In the genomic region with DNA sequence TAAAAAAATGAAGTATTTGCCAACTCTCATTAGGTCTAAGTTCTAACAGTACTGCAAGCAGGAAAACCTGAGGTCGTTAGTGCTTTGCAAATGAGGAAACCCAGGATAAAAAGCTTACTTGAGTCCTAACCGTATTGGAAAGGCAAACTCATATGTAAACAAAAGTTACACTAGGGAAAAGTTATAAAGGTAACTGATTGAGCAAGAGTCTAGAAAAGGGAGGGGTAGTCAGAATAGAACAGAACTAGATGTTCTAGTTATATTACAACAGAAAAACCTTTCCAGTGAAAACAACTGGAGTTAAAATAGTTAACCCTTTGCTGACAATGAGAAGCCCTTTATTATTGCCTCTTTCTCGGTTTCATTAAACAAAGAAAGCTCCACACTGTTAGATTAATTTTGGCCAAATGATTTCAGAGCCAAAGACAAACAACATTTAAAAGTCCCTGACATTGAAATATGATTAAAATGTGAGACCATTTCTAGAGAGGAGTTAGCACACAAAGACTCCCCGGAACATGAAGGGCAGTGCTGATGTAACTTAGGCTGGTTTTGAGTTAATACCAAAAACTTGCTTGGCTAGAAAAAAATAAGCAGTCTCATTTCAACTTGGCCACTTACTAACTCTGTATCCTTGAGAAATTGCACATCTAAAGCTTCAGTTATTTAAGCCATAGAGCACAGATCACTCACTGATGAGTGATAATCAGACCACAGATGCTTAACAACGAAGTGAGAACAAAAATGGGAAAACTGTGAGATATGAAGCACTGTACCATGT, we compare ENCODE assay signal across 15 cellular contexts.
A peak's percentile ranks its signal among the peaks of the same experiment; 100 is the strongest.
DNase-seq lines count a peak whose midpoint lies in the region; ATAC-seq and TF ChIP-seq lines count a peak whose summit lies in the region.
"Had no signal": no experiment of that assay in that cellular context is flagged by ENCODE, and none has a peak within 500 bp of the region (broad histone marks: within the 10 kb centered on the region; RNA-seq: fewer than 3 reads in every experiment).

No MANE protein-coding gene starts in this region.

- intact Hi-C loops in right lobe of liver (cut with DNase I): no loop called here

- no peak for TF ChIP-seq CTCF in Peyer's patch (IDR thresholded peaks at IDR 0.05)
- no peak for TF ChIP-seq CTCF in right lobe of liver (IDR thresholded peaks at IDR 0.05)
- TF ChIP-seq CTCF in thoracic aorta (IDR thresholded peaks at IDR 0.05): no peak

- TF ChIP-seq POLR2A in Peyer's patch (IDR thresholded peaks at IDR 0.05) (peak in 1 of 2 donors; percentile 32), right lobe of liver (IDR thresholded peaks at IDR 0.05) (no peak)

- ATAC-seq in right lobe of liver (peak; percentile 76 to 88 (median 82)), thoracic aorta (ENCODE audit: insufficient number of reproducible peaks, low FRiP score, low read depth) (peak; percentile 82), GM21723 (IDR thresholded peaks at IDR 0.05; ENCODE audit: unreplicated experiment) (no peak), GM18873 (IDR thresholded peaks at IDR 0.05; ENCODE audit: low FRiP score, unreplicated experiment) (no peak)
- ATAC-seq: naive thymus-derived CD8-positive, alpha-beta T cell had no signal

- H3K36me3 ChIP-seq in Peyer's patch: no peaks in the 10 kb centered on the region
- H3K36me3 ChIP-seq in right lobe of liver: no peaks in the 10 kb centered on the region
- no peaks in the 10 kb centered on the region for H3K36me3 ChIP-seq in thoracic aorta
- H3K36me3 ChIP-seq: MG63 had no signal

- H3K4me1 ChIP-seq in Peyer's patch (no peaks in the 10 kb centered on the region), right lobe of liver (peaks cover 0 to 13% (median 0%) of the 10 kb centered on the region in 4 donors), thoracic aorta (ENCODE audit: control insufficient read depth in 1 of 2, low read depth in 2 of 2) (peaks cover 5 to 8% of the 10 kb centered on the region in 2 donors)

- H3K27ac ChIP-seq in Peyer's patch: peak overlapping the region in 3 of 4 donors; percentile 49 to 79 (median 59)
- H3K27ac ChIP-seq in epithelial cell of prostate: peak overlapping the region; percentile 85
- H3K27ac ChIP-seq in right lobe of liver: peak overlapping the region in 2 of 3 donors; percentile 60 to 69
- peak overlapping the region; percentile 76 to 86 for H3K27ac ChIP-seq in thoracic aorta

- H3K4me3 ChIP-seq in Peyer's patch (no peak overlapping the region), right lobe of liver (no peak overlapping the region), thoracic aorta (peak overlapping the region; percentile 40)
- H3K4me3 ChIP-seq: MG63 had no signal

- no peak for DNase-seq in Peyer's patch
- DNase-seq in epithelial cell of prostate (ENCODE audit: low read depth, low spot score): no peak
- no peak for DNase-seq in right lobe of liver
- no peak for DNase-seq in thoracic aorta (ENCODE audit: low spot score)
- DNase-seq in effector CD4-positive, alpha-beta T cell: no peak
- no peak for DNase-seq in activated CD4-positive, CD25-positive, alpha-beta regulatory T cell treated with anti-CD3 and anti-CD28 coated beads, Interleukin-2, amount 50 U/mL, for 72 hours
- DNase-seq: activated naive CD4-positive, alpha-beta T cell treated with anti-CD3 and anti-CD28 coated beads, Interleukin-2, amount 10 ng/mL, durations not matched to agents 7 days and 5 days; CD4-positive, CD25-positive, alpha-beta regulatory T cell; GF-D8; MG63; naive thymus-derived CD8-positive, alpha-beta T cell; NCI-H226; T-helper 9 cell had no signal

- H3K9me3 ChIP-seq in Peyer's patch (no peaks in the 10 kb centered on the region), right lobe of liver (no peaks in the 10 kb centered on the region), thoracic aorta (no peaks in the 10 kb centered on the region)
- H3K9me3 ChIP-seq: MG63 had no signal

- 17% methylated on average over 5 of the region's 5 CpGs for WGBS in right lobe of liver (ENCODE audit: insufficient coverage, low coverage, low lambda C conversion rate, missing lambda C conversion rate)

- H3K27me3 ChIP-seq in Peyer's patch (no peaks in the 10 kb centered on the region), right lobe of liver (no peaks in the 10 kb centered on the region), thoracic aorta (replicated peaks; ENCODE audit: insufficient read depth) (no peaks in the 10 kb centered on the region)
- H3K27me3 ChIP-seq: MG63 had no signal

Comparison
In these comparisons a context has a peak if more than half of its experiments do, and no peak if none do; other contexts are left out.
1. ATAC-seq: peak in right lobe of liver (4 of 4) and thoracic aorta (single experiment); none in GM21723 (single experiment) and GM18873 (single experiment).
2. Peak in every context shown above with its lines, with median percentiles within 50 percentile points of each other: H3K27ac ChIP-seq.